17 cellular contexts compared by ENCODE assay signal in genomic region chr19:44670027-44670426, GRCh38. TPM values are rescaled to one million over a fixed set of nuclear protein-coding genes. Genes with fewer than 3 reads are reported as not detected.
"Had no signal": no experiment of that assay in that cellular context is flagged by ENCODE, and none has a peak within 500 bp of the region (broad histone marks: within the 10 kb centered on the region; RNA-seq: fewer than 3 reads in every experiment).

No MANE protein-coding gene starts in this region.

RNA-seq across cellular contexts. Expression of gene CEACAM16, which starts 28.9 kb away (rescaled TPM):
- total RNA-seq: naive thymus-derived CD8-positive, alpha-beta T cell; natural killer cell treated with Interleukin-12 subunit alpha and Interleukin-12 subunit beta and Interleukin-15 and Interleukin-18, amount 100 ng/mL, for 72 hours; neural crest cell; omental fat pad; osteocyte; posterior vena cava; prostate gland; pulmonary artery endothelial cell; right atrium auricular region; sciatic nerve; smooth muscle cell; spleen; suprapubic skin; transverse colon; upper lobe of left lung; ureter; vagina had no signal
- polyA plus RNA-seq: naive thymus-derived CD8-positive, alpha-beta T cell; smooth muscle cell; spleen had no signal

RNA-seq across cellular contexts. Expression of gene IGSF23, which starts 56.7 kb away (rescaled TPM):
- total RNA-seq: naive thymus-derived CD8-positive, alpha-beta T cell; natural killer cell treated with Interleukin-12 subunit alpha and Interleukin-12 subunit beta and Interleukin-15 and Interleukin-18, amount 100 ng/mL, for 72 hours; neural crest cell; omental fat pad; osteocyte; posterior vena cava; prostate gland; right atrium auricular region; sciatic nerve; smooth muscle cell; spleen; suprapubic skin; transverse colon; upper lobe of left lung; ureter; vagina had no signal
- polyA plus RNA-seq: naive thymus-derived CD8-positive, alpha-beta T cell; smooth muscle cell; spleen had no signal
